In genomic region chr2:116513991-116514390, GRCh38 we compare ENCODE assay signal across 24 cellular contexts.
"Had no signal": no experiment of that assay in that cellular context is flagged by ENCODE, and none has a peak within 500 bp of the region (broad histone marks: within the 10 kb centered on the region; RNA-seq: fewer than 3 reads in every experiment).

No MANE protein-coding gene starts in this region.

- H3K27ac ChIP-seq: cardiac muscle cell, KMS-11, VCaP had no signal

- FAIRE-seq: astrocyte had no signal

- H3K27me3 ChIP-seq: cardiac muscle cell had no signal

- H3K36me3 ChIP-seq: cardiac muscle cell had no signal

- H3K9me3 ChIP-seq: SK-N-SH had no signal

- H3K4me3 ChIP-seq: cardiac muscle cell had no signal

- DNase-seq: activated CD4-positive, alpha-beta memory T cell treated with anti-CD3 and anti-CD28 coated beads, Interleukin-2, amount 10 ng/mL, durations not matched to agents 7 days and 5 days; activated CD4-positive, alpha-beta T cell treated with anti-CD3 and anti-CD28 coated beads, Interleukin-2, amount 10 ng/mL, durations not matched to agents 7 days and 5 days; activated CD4-positive, CD25-positive, alpha-beta regulatory T cell; activated gamma-delta T cell; activated naive CD4-positive, alpha-beta T cell treated with anti-CD3 and anti-CD28 coated beads for 36 hours; activated T-cell treated with anti-CD3 and anti-CD28 coated beads for 4 hours; activated T-cell treated with anti-CD3 and anti-CD28 coated beads, Interleukin-2, amount 50 U/mL, for 48 hours; amygdala; NCI-H1048; NCI-H1436 treated with DMSO at 0.1 percent for 48 hours; NCI-H187 treated with DMSO at 0.1 percent for 48 hours; NCI-H2107; NCI-H446 treated with DMSO at 0.1 percent for 48 hours; NCI-H524 treated with DMSO at 0.1 percent for 48 hours; NCI-H774; NK-92 treated with Interleukin-12 subunit alpha and Interleukin-12 subunit beta, amount 100 ng/mL, for 24 hours; OCI-M1; RPMI8226; SK-N-SH; T-helper 1 cell had no signal
